8 cellular contexts compared by ENCODE assay signal in the genomic region with DNA sequence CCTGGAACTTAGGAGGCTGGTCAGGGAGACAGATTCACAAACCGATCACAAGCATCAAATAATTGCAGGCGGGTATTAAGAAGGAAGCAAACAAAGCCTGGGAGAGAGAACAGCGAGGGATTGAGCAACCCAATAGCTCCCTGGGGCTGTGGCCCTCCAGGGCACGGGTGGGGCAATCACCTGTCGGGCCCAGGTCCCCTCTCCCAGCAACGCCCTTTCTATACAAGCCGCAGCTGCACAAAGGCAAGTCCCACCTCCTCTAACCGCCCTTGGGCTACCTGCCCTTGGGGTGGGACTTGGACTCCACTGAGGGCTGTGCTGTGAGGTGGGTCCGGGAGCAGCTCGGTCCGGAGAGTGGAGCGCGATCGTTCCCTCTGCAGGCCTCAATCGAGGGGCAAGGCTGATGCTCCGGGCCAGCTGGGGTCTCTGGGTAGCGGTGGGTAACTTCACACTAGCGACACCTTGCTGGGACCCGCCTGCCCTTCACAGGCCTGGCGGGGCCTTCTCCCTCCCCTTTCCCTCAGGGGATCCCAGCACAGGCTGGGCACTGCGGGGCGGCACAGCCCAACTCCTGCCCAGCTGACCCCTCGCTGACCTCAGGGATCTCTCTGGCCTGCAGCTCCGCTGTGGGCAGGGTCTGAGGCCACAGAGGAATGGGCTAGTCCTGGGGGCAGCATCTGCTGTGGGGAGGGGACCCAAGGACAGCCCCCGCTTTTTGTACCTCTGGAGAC. TPM values are rescaled to one million over a fixed set of nuclear protein-coding genes. Genes with fewer than 3 reads are reported as not detected.
DNase-seq lines count a peak whose midpoint lies in the region; ATAC-seq, FAIRE-seq and TF ChIP-seq lines count a peak whose summit lies in the region.

No MANE protein-coding gene starts in this region.

- peak overlapping the region; percentile 99 for H3K27ac Mint-ChIP-seq in CD8-positive, alpha-beta T cell

- H3K27ac ChIP-seq in CD8-positive, alpha-beta T cell (ENCODE audit: low read depth, low read length), result peak overlapping the region; percentile 40
- H3K27ac ChIP-seq in angular gyrus (ENCODE audit: low read depth, low read length), result peak overlapping the region; percentile 17
- H3K27ac ChIP-seq in right lobe of liver, result peak overlapping the region in 2 of 3 donors; percentile 0 to 62
- H3K27ac ChIP-seq in upper lobe of right lung, result peak overlapping the region; percentile 94

- CTCF ChIA-PET in CD8-positive, alpha-beta T cell (lab: Charles Lee), result interaction anchor here (11.1 to 13.3 kb wide), 3 partner anchors 15 to 38 kb away, joined by 122 to 531 read pairs (median 179); partner anchors contain the start of genes C12orf57, PTPN6 and RNU7-1

- H3K4me2 ChIP-seq in Loucy (ENCODE audit: low read depth, low read length, poor library complexity, severe bottlenecking), result no peak overlapping the region

- no peak for TF ChIP-seq POLR2A in right lobe of liver (IDR thresholded peaks at IDR 0.05)

- H3K4me1 ChIP-seq in CD8-positive, alpha-beta T cell (ENCODE audit: insufficient read depth, low read length), result peaks cover 65% of the 10 kb centered on the region
- H3K4me1 ChIP-seq in Loucy (ENCODE audit: insufficient read depth, low read length, poor library complexity, severe bottlenecking), result peaks cover 54% of the 10 kb centered on the region
- H3K4me1 ChIP-seq in right lobe of liver, result peaks cover 2 to 15% (median 7%) of the 10 kb centered on the region in 4 donors
- peaks cover 59% of the 10 kb centered on the region for H3K4me1 ChIP-seq in upper lobe of right lung

- no peaks in the 10 kb centered on the region for H3K27me3 Mint-ChIP-seq in CD8-positive, alpha-beta T cell (ENCODE audit: low read depth)

- H3K36me3 Mint-ChIP-seq in CD8-positive, alpha-beta T cell, result peaks cover 63% of the 10 kb centered on the region

- H4K20me1 ChIP-seq in Loucy (ENCODE audit: insufficient read depth, low read length, poor library complexity, severe bottlenecking), result no peaks in the 10 kb centered on the region

- no peak overlapping the region for H2AFZ ChIP-seq in Loucy (ENCODE audit: low read length)

- no peaks in the 10 kb centered on the region for H3K9me3 ChIP-seq in CD8-positive, alpha-beta T cell (ENCODE audit: low read length)
- no peaks in the 10 kb centered on the region for H3K9me3 ChIP-seq in Loucy (ENCODE audit: insufficient read depth, low read depth, low read length)
- H3K9me3 ChIP-seq in right lobe of liver, result no peaks in the 10 kb centered on the region
- no peaks in the 10 kb centered on the region for H3K9me3 ChIP-seq in upper lobe of right lung

- DNase-seq in CD8-positive, alpha-beta T cell, result peak in 1 of 7 experiments; percentile 50
- peak in 2 of 3 donors; percentile 47 to 50 for DNase-seq in right lobe of liver
- DNase-seq in upper lobe of right lung, result peak; percentile 88
- no peak for DNase-seq in D721Med (ENCODE audit: insufficient read length, low spot score)
- no peak for DNase-seq in AG08396 (ENCODE audit: low spot score)
- no peak for DNase-seq in activated gamma-delta T cell treated with Interleukin-2 at 50 U/mL for 16 hours

- no peaks in the 10 kb centered on the region for H3K9me3 Mint-ChIP-seq in CD8-positive, alpha-beta T cell

- ATAC-seq in CD8-positive, alpha-beta T cell, result no peak
- ATAC-seq in right lobe of liver (peak in 3 of 4 donors; percentile 5 to 12 (median 6)), upper lobe of right lung (peak; percentile 61)

- peak overlapping the region; percentile 97 for H3K9ac ChIP-seq in Loucy (ENCODE audit: low read depth, low read length, poor library complexity, severe bottlenecking)

- H3K4me3 Mint-ChIP-seq in CD8-positive, alpha-beta T cell, result peak overlapping the region; percentile 90

- H3K4me3 ChIP-seq in CD8-positive, alpha-beta T cell (ENCODE audit: low read depth, low read length), result no peak overlapping the region
- H3K4me3 ChIP-seq in Loucy (ENCODE audit: low read length, poor library complexity, severe bottlenecking) (no peak overlapping the region), right lobe of liver (no peak overlapping the region), upper lobe of right lung (peak overlapping the region; percentile 46)

- TF ChIP-seq CTCF in CD8-positive, alpha-beta T cell (IDR thresholded peaks at IDR 0.05), result no peak
- no peak for TF ChIP-seq CTCF in Loucy (conservative IDR thresholded peaks at IDR 0.05; ENCODE audit: low read length)
- TF ChIP-seq CTCF in right lobe of liver (IDR thresholded peaks at IDR 0.05), result no peak
- no peak for TF ChIP-seq CTCF in upper lobe of right lung (IDR thresholded peaks at IDR 0.05)
- no peak for TF ChIP-seq CTCF in D721Med (IDR thresholded peaks at IDR 0.05; ENCODE audit: insufficient read depth, missing control alignments)

- peaks cover 13% of the 10 kb centered on the region for H3F3A ChIP-seq in Loucy (ENCODE audit: low read depth)

- peaks cover 34% of the 10 kb centered on the region for H3K79me2 ChIP-seq in Loucy (ENCODE audit: insufficient read depth, low read length)

- peaks cover 63% of the 10 kb centered on the region for H3K4me1 Mint-ChIP-seq in CD8-positive, alpha-beta T cell (ENCODE audit: low read depth)

- H3K27me3 ChIP-seq in CD8-positive, alpha-beta T cell (ENCODE audit: insufficient read depth, low read length), result no peaks in the 10 kb centered on the region
- H3K27me3 ChIP-seq in Loucy (ENCODE audit: insufficient read depth, low read length, poor library complexity, severe bottlenecking) (no peaks in the 10 kb centered on the region), right lobe of liver (no peaks in the 10 kb centered on the region), upper lobe of right lung (no peaks in the 10 kb centered on the region)

- POLR2A ChIA-PET in CD8-positive, alpha-beta T cell (lab: Charles Lee), result interaction anchor here (1.0 to 13.4 kb wide), 4 partner anchors 15 to 48 kb away, joined by 3 to 642 read pairs (median 29); partner anchors contain the start of genes C12orf57, ENO2, PTPN6 and RNU7-1

- no peaks in the 10 kb centered on the region for H3K9me2 ChIP-seq in Loucy (replicated peaks; ENCODE audit: low read depth, low read length)

- 16% methylated on average over 5 of the region's 25 CpGs for WGBS in right lobe of liver (ENCODE audit: insufficient coverage, low coverage, low lambda C conversion rate, missing lambda C conversion rate)

- intact Hi-C loops in CD8-positive, alpha-beta T cell (cut with DNase I, micrococcal nuclease), result loop anchor here in 1 of 2 experiments (5.0 kb wide), 1 partner anchor 510 kb away; the partner anchor contains the start of gene TAPBPL
- intact Hi-C loops in right lobe of liver (cut with DNase I), result no loop called here
- intact Hi-C loops in upper lobe of right lung (cut with DNase I), result loop anchor here (10.0 kb wide), 1 partner anchor 152 kb away; no protein-coding TSS in a partner anchor

- peaks cover 44% of the 10 kb centered on the region for H3K36me3 ChIP-seq in CD8-positive, alpha-beta T cell (ENCODE audit: insufficient read depth, low read length)
- H3K36me3 ChIP-seq in Loucy (ENCODE audit: insufficient read depth, low read length) (peaks cover 23% of the 10 kb centered on the region; the same call in 1 of the 2 replicates), right lobe of liver (peaks cover 4 to 24% (median 17%) of the 10 kb centered on the region in 4 donors), upper lobe of right lung (peaks cover 24% of the 10 kb centered on the region)

- no peak for FAIRE-seq in D721Med (lab: Jason Lieb, UNC)

RNA-seq across cellular contexts. Expression of gene PHB2, which starts 8.0 kb away (rescaled TPM):
- 100 to 1,000 TPM; 145 to 148 TPM for total RNA-seq in CD8-positive, alpha-beta T cell
- 100 to 1,000 TPM in 4 of 6 experiments, 10 to 100 TPM in 2; 95.5 to 215 (median 122) TPM for total RNA-seq in right lobe of liver
- 126 TPM for total RNA-seq in upper lobe of right lung

RNA-seq across cellular contexts. Expression of gene EMG1, which starts 8.3 kb away (rescaled TPM):
- 10 to 100 TPM; 42.8 to 43.2 TPM for total RNA-seq in CD8-positive, alpha-beta T cell
- total RNA-seq in right lobe of liver (10 to 100 TPM; 13.2 to 28.1 (median 18.9) TPM), upper lobe of right lung (35.6 TPM)

RNA-seq across cellular contexts. Expression of gene PTPN6, which starts 11.3 kb away (rescaled TPM):
- total RNA-seq in CD8-positive, alpha-beta T cell, result 10 to 100 TPM; 63.2 to 63.9 TPM
- total RNA-seq in right lobe of liver (10 to 100 TPM; 12.1 to 30.6 (median 19.4) TPM), upper lobe of right lung (154 TPM)

RNA-seq across cellular contexts. Expression of gene C12orf57, which starts 18.6 kb away (rescaled TPM):
- 100 to 1,000 TPM; 328 to 356 TPM for total RNA-seq in CD8-positive, alpha-beta T cell
- 100 to 1,000 TPM in 2 of 6 experiments, 10 to 100 TPM in 4; 47.6 to 189 (median 70.5) TPM for total RNA-seq in right lobe of liver
- total RNA-seq in upper lobe of right lung, result 197 TPM

RNA-seq across cellular contexts. Expression of gene RNU7-1, which starts 18.8 kb away (rescaled TPM):
- not detected for total RNA-seq in CD8-positive, alpha-beta T cell
- not detected for total RNA-seq in right lobe of liver
- not detected for total RNA-seq in upper lobe of right lung

Comparison
In these comparisons a context has a peak if more than half of its experiments do, and no peak if none do; other contexts are left out.
1. DNase-seq: peak in right lobe of liver (2 of 3) and upper lobe of right lung (single experiment); none in D721Med (single experiment), AG08396 (single experiment) and activated gamma-delta T cell treated with Interleukin-2 at 50 U/mL for 16 hours (single experiment).
2. H3K27ac ChIP-seq: peak in every context shown above with its lines; median percentile 94 in upper lobe of right lung; 40 in CD8-positive, alpha-beta T cell; 31 in right lobe of liver; 17 in angular gyrus.